ENCODE assay signal across 7 cellular contexts in the genomic region with DNA sequence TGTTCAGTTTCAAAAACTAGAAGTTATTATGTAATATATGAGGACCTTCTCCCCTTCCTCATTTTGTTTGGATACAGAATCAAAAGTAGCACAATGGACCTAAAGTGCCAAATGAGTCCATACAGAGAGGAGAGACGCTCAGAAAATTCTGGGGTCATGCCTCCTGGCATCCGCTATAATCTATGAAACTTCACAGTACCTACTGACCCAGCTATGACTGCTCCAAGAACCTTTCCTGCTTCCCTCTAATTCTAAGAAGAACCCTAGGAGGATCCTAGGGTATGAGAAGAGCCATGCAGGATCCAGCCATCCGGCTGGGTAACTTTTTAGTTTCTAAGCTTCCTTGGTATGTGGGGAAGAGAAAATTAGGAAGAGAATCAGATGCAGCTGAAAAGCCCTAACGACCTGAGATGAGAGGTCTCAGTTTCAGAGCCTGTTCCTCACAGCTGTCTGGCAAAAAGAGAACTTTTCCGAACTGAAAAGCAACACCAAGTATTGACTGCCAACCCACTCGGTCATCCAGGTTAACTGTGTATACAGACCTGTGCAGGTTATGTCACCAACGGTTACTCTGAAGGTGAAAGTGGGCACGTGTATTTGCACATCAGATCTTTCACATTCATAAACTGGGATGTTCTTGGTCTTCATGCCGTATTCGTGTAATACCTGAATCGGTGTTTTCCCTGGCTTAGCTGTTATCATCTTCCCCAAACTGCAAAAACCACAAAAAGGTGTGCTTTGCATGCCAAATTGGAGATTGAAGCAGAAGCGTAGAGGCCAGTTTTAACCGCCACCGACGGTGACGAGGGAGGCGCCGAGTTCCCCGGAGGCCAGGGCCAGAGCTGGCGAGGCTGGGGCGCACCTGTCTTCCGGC. TPM values are rescaled to one million over a fixed set of nuclear protein-coding genes. Genes with fewer than 3 reads are reported as not detected.
A peak's percentile ranks its signal among the peaks of the same experiment; 100 is the strongest.
DNase-seq lines count a peak whose midpoint lies in the region; ATAC-seq and TF ChIP-seq lines count a peak whose summit lies in the region.

No MANE protein-coding gene starts in this region.

- H3K27ac Mint-ChIP-seq in activated naive CD8-positive, alpha-beta T cell treated with anti-CD3 and anti-CD28 coated beads for 36 hours: peak overlapping the region; percentile 94

- no peaks in the 10 kb centered on the region for H3K9me3 Mint-ChIP-seq in activated naive CD8-positive, alpha-beta T cell treated with anti-CD3 and anti-CD28 coated beads for 36 hours

- peak overlapping the region; percentile 87 for H3K4me3 Mint-ChIP-seq in activated naive CD8-positive, alpha-beta T cell treated with anti-CD3 and anti-CD28 coated beads for 36 hours

- H3K36me3 Mint-ChIP-seq in activated naive CD8-positive, alpha-beta T cell treated with anti-CD3 and anti-CD28 coated beads for 36 hours: peaks cover 21% of the 10 kb centered on the region

- no peaks in the 10 kb centered on the region for H3K27me3 Mint-ChIP-seq in activated naive CD8-positive, alpha-beta T cell treated with anti-CD3 and anti-CD28 coated beads for 36 hours

- DNase-seq in GM12864 (ENCODE audit: low read depth) (peak; percentile 44), inferior parietal cortex (ENCODE audit: extremely low spot score) (peak; percentile 50), T-helper 9 cell (no peak)
- DNase-seq in activated naive CD8-positive, alpha-beta T cell treated with anti-CD3 and anti-CD28 coated beads for 36 hours: no peak
- peak; percentile 20 for DNase-seq in stimulated activated naive CD8-positive, alpha-beta T cell treated with anti-CD3 and anti-CD28 coated beads, Interleukin-15, Interleukin-2, amounts not matched to agents 100 U/mL and 50 U/mL, for 24 hours

- TF ChIP-seq CTCF in GM12864 (IDR thresholded peaks at IDR 0.05; ENCODE audit: low read depth, low read length, missing control alignments): no peak

- H3K4me1 Mint-ChIP-seq in activated naive CD8-positive, alpha-beta T cell treated with anti-CD3 and anti-CD28 coated beads for 36 hours: peaks cover 27% of the 10 kb centered on the region

- ATAC-seq in GM21367 (IDR thresholded peaks at IDR 0.05; ENCODE audit: unreplicated experiment) (peak; percentile 42), HG03558 (IDR thresholded peaks at IDR 0.05; ENCODE audit: extremely low read depth, unreplicated experiment) (peak; percentile 24)
- ATAC-seq in stimulated activated naive CD8-positive, alpha-beta T cell treated with anti-CD3 and anti-CD28 coated beads, Interleukin-15, Interleukin-2, amounts not matched to agents 100 U/mL and 50 U/mL, for 24 hours: no peak

- H3K4me3 ChIP-seq in GM12864 (ENCODE audit: low read depth, low read length): peak overlapping the region; percentile 90

RNA-seq across cellular contexts. Expression of a gene that starts 1.0 kb away (rescaled TPM):
- total RNA-seq in activated naive CD8-positive, alpha-beta T cell treated with anti-CD3 and anti-CD28 coated beads for 36 hours: 10 to 100 TPM; 64.7 to 66.1 TPM

RNA-seq across cellular contexts. Expression of a gene that starts 1.2 kb away (rescaled TPM):
- 1 to 10 TPM; 2.8 to 3.4 TPM for total RNA-seq in activated naive CD8-positive, alpha-beta T cell treated with anti-CD3 and anti-CD28 coated beads for 36 hours

RNA-seq across cellular contexts. Expression of a gene that starts 28.5 kb away (rescaled TPM):
- total RNA-seq in activated naive CD8-positive, alpha-beta T cell treated with anti-CD3 and anti-CD28 coated beads for 36 hours: 1 to 10 TPM; 3.8 to 4.7 TPM

RNA-seq across cellular contexts. Expression of a gene that starts 30.3 kb away (rescaled TPM):
- total RNA-seq in activated naive CD8-positive, alpha-beta T cell treated with anti-CD3 and anti-CD28 coated beads for 36 hours: 10 to 100 TPM; 24.9 to 28.1 TPM

Comparison
In these comparisons a context has a peak if more than half of its experiments do, and no peak if none do; other contexts are left out.
1. DNase-seq: peak in GM12864 (single experiment), inferior parietal cortex (single experiment) and stimulated activated naive CD8-positive, alpha-beta T cell treated with anti-CD3 and anti-CD28 coated beads, Interleukin-15, Interleukin-2, amounts not matched to agents 100 U/mL and 50 U/mL, for 24 hours (single experiment); none in activated naive CD8-positive, alpha-beta T cell treated with anti-CD3 and anti-CD28 coated beads for 36 hours (single experiment) and T-helper 9 cell (single experiment).